8 cellular contexts compared by ENCODE assay signal in genomic region chr9:101977614-101978210, GRCh38.
DNase-seq lines count a peak whose midpoint lies in the region; ATAC-seq, FAIRE-seq and TF ChIP-seq lines count a peak whose summit lies in the region.

No MANE protein-coding gene starts in this region.

- WGBS in HepG2 (ENCODE audit: low lambda C conversion rate): 0% methylated on average over 2 of the region's 2 CpGs

- H3K27ac ChIP-seq in HepG2 (ENCODE audit: extremely low read length, insufficient read depth, low read length): no peak overlapping the region

- TF ChIP-seq RAD21 in HepG2 (CRISPR knock-in tag; IDR thresholded peaks at IDR 0.05): no peak

- TF ChIP-seq CTCF in GM12864 (IDR thresholded peaks at IDR 0.05; ENCODE audit: low read depth, low read length, missing control alignments) (peak; percentile 36), HepG2 (CRISPR knock-in tag; IDR thresholded peaks at IDR 0.05) (peak; percentile 42), GM13976 (IDR thresholded peaks at IDR 0.05; ENCODE audit: borderline replicate concordance, control extremely low read depth, extremely low read depth, insufficient read depth, missing control alignments) (no peak)

- intact Hi-C loops in HepG2 (cut with micrococcal nuclease; ENCODE audit: unreplicated experiment): no loop called here

- in situ Hi-C loops in HepG2 (cut with HindIII; ENCODE audit: extremely low pct_ligation_motif_present, low pct_unique_long_range_greater_than_20kb) (no loop called here), GM13976 (cut with MboI; ENCODE audit: low sequenced_read_pairs, unreplicated experiment) (no loop called here)

- ATAC-seq in GM21786 (IDR thresholded peaks at IDR 0.05; ENCODE audit: unreplicated experiment): peak; percentile 84
- ATAC-seq in HepG2: peak; percentile 68
- no peak for ATAC-seq in GM19023 (IDR thresholded peaks at IDR 0.05; ENCODE audit: unreplicated experiment)

- H3K4me3 ChIP-seq in GM12864 (ENCODE audit: low read depth, low read length): no peak overlapping the region
- no peak overlapping the region for H3K4me3 ChIP-seq in adipocyte (ENCODE audit: low read length)
- no peak overlapping the region for H3K4me3 ChIP-seq in HepG2 (replicated peaks in 1 of 3; ENCODE audit: insufficient read depth in 1 of 3, low read depth in 2 of 3, low read length in 3 of 3)

- FAIRE-seq in HepG2 (lab: Jason Lieb, UNC): peak; percentile 55

- POLR2A ChIA-PET in HepG2 (lab: Yijun Ruan, JAX): no interaction called here

- H3K4me2 ChIP-seq in HepG2 (ENCODE audit: low read depth, low read length): no peak overlapping the region

- CTCF ChIA-PET in HepG2 (lab: Yijun Ruan, JAX; ENCODE audit: low intra/inter-chr PET ratio, low total read pairs): no interaction called here

- H3K36me3 ChIP-seq in adipocyte (ENCODE audit: control insufficient read depth, insufficient read depth, low read length, severe bottlenecking) (no peaks in the 10 kb centered on the region), HepG2 (replicated peaks in 1 of 2; ENCODE audit: control insufficient read depth in 1 of 2, insufficient read depth in 2 of 2, low read length in 2 of 2) (no peaks in the 10 kb centered on the region)

- H3K9ac ChIP-seq in adipocyte (ENCODE audit: low read length) (no peak overlapping the region), HepG2 (ENCODE audit: insufficient read depth, low read depth, low read length) (no peak overlapping the region)

- H3K9me3 ChIP-seq in adipocyte (ENCODE audit: control insufficient read depth, low read length): no peaks in the 10 kb centered on the region
- H3K9me3 ChIP-seq in HepG2 (ENCODE audit: low read length): no peaks in the 10 kb centered on the region

- H3K79me2 ChIP-seq in HepG2 (ENCODE audit: insufficient read depth, low read length): no peaks in the 10 kb centered on the region

- no peak overlapping the region for H2AFZ ChIP-seq in HepG2 (ENCODE audit: low read length)

- TF ChIP-seq EP300 in HepG2 (IDR thresholded peaks at IDR 0.05; ENCODE audit: low read depth in 2 of 2, low read length in 2 of 2) (no peak), HepG2 (CRISPR knock-in tag; IDR thresholded peaks at IDR 0.05; ENCODE audit: borderline replicate concordance) (no peak)

- no peaks in the 10 kb centered on the region for H3K27me3 ChIP-seq in adipocyte (replicated peaks; ENCODE audit: control insufficient read depth, insufficient read depth, low read length)
- H3K27me3 ChIP-seq in HepG2 (ENCODE audit: control insufficient read depth in 1 of 2, insufficient read depth in 2 of 2, low read length in 2 of 2): no peaks in the 10 kb centered on the region

- H4K20me1 ChIP-seq in HepG2 (ENCODE audit: insufficient read depth, low read length): no peaks in the 10 kb centered on the region

- BruUV-seq in HepG2 (replicated peaks; lab: Mats Ljungman, UMichigan): no TSS peak

- TF ChIP-seq POLR2A in HepG2 (IDR thresholded peaks at IDR 0.05; ENCODE audit: insufficient read depth in 1 of 2, low read depth in 2 of 2, low read length in 2 of 2): no peak

- H3K4me1 ChIP-seq in adipocyte (ENCODE audit: control insufficient read depth, insufficient read depth, low read length) (no peaks in the 10 kb centered on the region), HepG2 (ENCODE audit: insufficient read depth, low read length) (no peaks in the 10 kb centered on the region)

- no peak for DNase-seq in GM12864 (ENCODE audit: low read depth)
- peak; percentile 51 for DNase-seq in LoVo (ENCODE audit: low spot score)
- DNase-seq in adipocyte (ENCODE audit: low read depth): peak; percentile 47
- DNase-seq in HepG2 (ENCODE audit: low spot score): peak; percentile 3
- no peak for DNase-seq in epidermal melanocyte (ENCODE audit: insufficient read length, low spot score)
- DNase-seq in GM13976 (ENCODE audit: low spot score): no peak

TF ChIP-seq in HepG2, 621 proteins besides CTCF, POLR2A, EP300 and RAD21:
- TF ChIP-seq STAG1 (CRISPR knock-in tag; IDR thresholded peaks at IDR 0.05) (peak; percentile 33; the same call in 1 of the 2 replicates), GPBP1L1 (CRISPR knock-in tag; IDR thresholded peaks at IDR 0.05) (no peak), SMC3 (IDR thresholded peaks at IDR 0.05; ENCODE audit: low read length) (0 out of 2 replicates have a peak, but pooled peaks have one; percentile 18), HOXD1 (CRISPR knock-in tag; IDR thresholded peaks at IDR 0.05) (no peak)

Comparison
In these comparisons a context has a peak if more than half of its experiments do, and no peak if none do; other contexts are left out.
1. DNase-seq: peak in LoVo (single experiment), adipocyte (single experiment) and HepG2 (single experiment); none in GM12864 (single experiment), epidermal melanocyte (single experiment) and GM13976 (single experiment).